8 cellular contexts compared by ENCODE assay signal in the genomic region with DNA sequence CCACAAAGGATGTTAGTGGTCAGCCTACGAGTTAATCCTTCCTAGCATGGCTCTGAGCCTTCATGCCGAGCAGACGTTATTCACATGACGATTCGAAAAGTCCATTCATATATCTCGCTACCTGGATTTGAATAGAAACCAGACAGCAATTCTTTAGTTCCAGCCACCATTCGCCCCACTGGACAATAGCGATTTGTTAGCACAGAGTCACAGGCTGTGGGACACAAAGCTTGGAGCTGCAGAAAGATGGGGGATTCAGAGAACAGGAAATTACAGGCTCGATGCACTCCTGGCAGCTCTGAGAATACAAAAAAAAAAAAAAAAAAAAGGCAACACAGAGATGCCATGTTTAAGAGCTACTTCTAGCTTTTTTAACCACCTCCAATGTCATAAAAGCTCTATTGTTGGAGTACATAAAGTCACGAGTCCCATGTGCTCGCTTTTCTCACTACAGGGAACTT.
DNase-seq lines count a peak whose midpoint lies in the region; ATAC-seq and TF ChIP-seq lines count a peak whose summit lies in the region.

No MANE protein-coding gene starts in this region.

- intact Hi-C loops in upper lobe of right lung (cut with DNase I), result no loop called here

- no peak for TF ChIP-seq CTCF in upper lobe of right lung (IDR thresholded peaks at IDR 0.05)

- DNase-seq in DMS153 (lab: John Stamatoyannopoulos, UW), result peak; percentile 72
- peak; percentile 25 for DNase-seq in SHP77 treated with DMSO at 0.1 percent for 48 hours (lab: John Stamatoyannopoulos, UW)
- peak; percentile 80 for DNase-seq in dermis blood vessel endothelial cell
- DNase-seq in upper lobe of right lung, result no peak
- DNase-seq in HPDE6-E6E7 (ENCODE audit: extremely low spot score), result no peak
- DNase-seq in middle frontal gyrus (ENCODE audit: extremely low spot score, low spot score), result no peak

- WGBS in HUES64, result 28% methylated on average over 11 of the region's 11 CpGs
- 6 to 25% methylated on average over 6 to 8 of the region's 11 CpGs for WGBS in mesodermal cell (ENCODE audit: insufficient coverage in 2 of 2), 2 experiments

- H3K27ac ChIP-seq in HUES64 (ENCODE audit: low read depth, low read length) (peak overlapping the region; percentile 85), mesodermal cell (ENCODE audit: low read depth, low read length, severe bottlenecking) (peak overlapping the region; percentile 99), upper lobe of right lung (peak overlapping the region; percentile 90)

- H3K36me3 ChIP-seq in HUES64 (ENCODE audit: insufficient read depth, low read length) (no peaks in the 10 kb centered on the region; the same call in 1 of the 2 replicates), mesodermal cell (ENCODE audit: control insufficient read depth, insufficient read depth, low read length) (peaks cover 25% of the 10 kb centered on the region), upper lobe of right lung (no peaks in the 10 kb centered on the region)

- H3K27me3 ChIP-seq in HUES64 (ENCODE audit: insufficient read depth, low read length) (no peaks in the 10 kb centered on the region), upper lobe of right lung (no peaks in the 10 kb centered on the region)

- peaks cover 39% of the 10 kb centered on the region for H3K4me1 ChIP-seq in HUES64 (ENCODE audit: insufficient read depth, low read length)
- H3K4me1 ChIP-seq in mesodermal cell (ENCODE audit: control insufficient read depth, insufficient read depth, low read length, poor library complexity, severe bottlenecking), result peaks cover 29% of the 10 kb centered on the region
- peaks cover 18% of the 10 kb centered on the region for H3K4me1 ChIP-seq in upper lobe of right lung

- H3K4me3 ChIP-seq in HUES64 (ENCODE audit: low read length) (peak overlapping the region; percentile 75), mesodermal cell (ENCODE audit: extremely low read depth, insufficient read depth, low read length, poor library complexity, severe bottlenecking) (peak overlapping the region; percentile 66), upper lobe of right lung (peak overlapping the region; percentile 60)

- H3K9me3 ChIP-seq in HUES64 (ENCODE audit: insufficient read depth, low read depth, low read length) (no peaks in the 10 kb centered on the region), mesodermal cell (ENCODE audit: control insufficient read depth, low read length) (no peaks in the 10 kb centered on the region), upper lobe of right lung (no peaks in the 10 kb centered on the region)

- peak overlapping the region; percentile 96 for H3K9ac ChIP-seq in HUES64 (ENCODE audit: low read depth, low read length)

- ATAC-seq in upper lobe of right lung, result no peak

Comparison
In these comparisons a context has a peak if more than half of its experiments do, and no peak if none do; other contexts are left out.
1. DNase-seq: peak in DMS153 (single experiment), SHP77 treated with DMSO at 0.1 percent for 48 hours (single experiment) and dermis blood vessel endothelial cell (single experiment); none in upper lobe of right lung (single experiment), HPDE6-E6E7 (single experiment) and middle frontal gyrus (single experiment).
2. Peak in every context shown above with its lines, with median percentiles within 50 percentile points of each other: H3K27ac ChIP-seq and H3K4me3 ChIP-seq.